8 cellular contexts compared by ENCODE assay signal in the genomic region with DNA sequence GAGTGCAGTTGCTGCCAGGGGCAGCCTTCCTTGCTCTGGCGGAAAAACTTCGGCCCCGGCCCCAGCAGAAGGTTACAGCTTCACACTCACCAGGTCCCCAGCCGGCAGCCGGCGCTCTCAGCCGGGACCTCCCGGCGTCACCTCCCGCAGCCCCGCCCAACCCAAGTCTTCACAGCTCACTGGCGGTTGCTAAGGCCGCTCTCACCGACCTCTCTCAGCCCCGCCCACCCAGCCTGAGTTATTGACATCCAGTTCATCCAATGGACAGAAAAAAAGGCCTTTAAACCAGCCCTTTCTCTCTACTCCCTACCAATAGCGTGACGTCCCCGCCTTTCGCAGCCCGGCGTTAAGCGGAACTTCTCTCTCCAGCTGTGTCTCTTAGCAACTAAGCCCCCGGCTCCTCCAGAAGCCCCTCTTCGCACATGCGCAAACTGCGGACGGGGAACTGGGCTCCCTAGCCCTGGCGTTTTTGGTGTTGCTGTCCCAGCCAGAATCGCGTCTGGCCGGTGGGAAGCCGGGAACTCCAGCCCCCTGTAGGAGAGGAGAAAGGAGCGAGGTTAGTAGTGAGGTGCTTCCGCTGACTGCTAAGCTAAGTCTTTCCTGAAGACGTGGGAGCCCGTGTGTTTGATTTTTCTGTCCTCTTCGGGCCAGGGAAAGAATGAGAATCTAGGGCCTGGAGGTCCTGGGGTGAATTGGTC. TPM values are rescaled to one million over a fixed set of nuclear protein-coding genes. Genes with fewer than 3 reads are reported as not detected.
A peak's percentile ranks its signal among the peaks of the same experiment; 100 is the strongest.
DNase-seq lines count a peak whose midpoint lies in the region; ATAC-seq and TF ChIP-seq lines count a peak whose summit lies in the region.

A gene (plus strand): TSS at position 376 of the 698 bp plus-strand sequence. CDS start 9,189 bp downstream, outside the sequence.

- WGBS in SK-N-SH (ENCODE audit: low lambda C conversion rate): 2% methylated on average over 21 of the region's 37 CpGs
- 0% methylated on average over 37 of the region's 37 CpGs for WGBS in suprapubic skin

- POLR2A ChIA-PET in SK-N-SH (lab: Yijun Ruan, JAX): interaction anchor here (1.6 kb wide), 1 partner anchor 190 kb away, joined by 5 read pairs; a partner anchor contains a TSS

- H3K27ac ChIP-seq in SK-N-SH (ENCODE audit: low read depth in 2 of 2, low read length in 1 of 2): peak within 1 kb of the TSS; percentile 77 to 94
- H3K27ac ChIP-seq in suprapubic skin: peak within 1 kb of the TSS; percentile 90

- peak; percentile 56 for TF ChIP-seq CTCF in GM10266 (IDR thresholded peaks at IDR 0.05; ENCODE audit: control insufficient read depth, insufficient read depth, low read depth, missing control alignments)
- peak; percentile 58 for TF ChIP-seq CTCF in SK-N-SH (IDR thresholded peaks at IDR 0.05)
- peak in 1 of 2 donors; percentile 28 for TF ChIP-seq CTCF in suprapubic skin (IDR thresholded peaks at IDR 0.05)

- ATAC-seq in HG02623 (IDR thresholded peaks at IDR 0.05; ENCODE audit: unreplicated experiment): peak; percentile 99
- peak; percentile 98 to 99 for ATAC-seq in activated naive CD4-positive, alpha-beta T cell treated with anti-CD3 and anti-CD28 coated beads, Interleukin-2, amount 50 U/mL, for 72 hours

- H3K4me3 ChIP-seq in SK-N-SH (ENCODE audit: low read depth in 2 of 2, low read length in 1 of 2) (peak within 1 kb of the TSS; percentile 70 to 88), suprapubic skin (peak within 1 kb of the TSS; percentile 62)

- TF ChIP-seq EP300 in SK-N-SH (IDR thresholded peaks at IDR 0.05; ENCODE audit: borderline replicate concordance in 1 of 2, low read depth in 1 of 2, low read length in 1 of 2) (no peak), suprapubic skin (IDR thresholded peaks at IDR 0.05) (no peak)

- H3K36me3 ChIP-seq in SK-N-SH (replicated peaks in 1 of 2; ENCODE audit: control insufficient read depth in 1 of 2, insufficient read depth in 2 of 2, low read length in 1 of 2): peaks cover 0 to under 1% of the 10 kb centered on the region in 2 experiments
- H3K36me3 ChIP-seq in suprapubic skin: no peaks in the 10 kb centered on the region

- CTCF ChIA-PET in SK-N-SH (lab: Yijun Ruan, JAX): interaction anchor here (0.7 to 3.0 kb wide), 8 partner anchors 12 to 182 kb away, joined by 3 to 13 read pairs (median 6); no protein-coding TSS in a partner anchor

- H3K9me3 ChIP-seq in SK-N-SH (no peaks in the 10 kb centered on the region), suprapubic skin (no peaks in the 10 kb centered on the region)

- peaks cover 5% of the 10 kb centered on the region for H3F3A ChIP-seq in SK-N-SH (replicated peaks; ENCODE audit: insufficient read depth)

- no peaks in the 10 kb centered on the region for H3K9me3 Mint-ChIP-seq in activated naive CD4-positive, alpha-beta T cell treated with anti-CD3 and anti-CD28 coated beads, Interleukin-2, amount 50 U/mL, for 72 hours

- H3K4me1 ChIP-seq in SK-N-SH (ENCODE audit: control insufficient read depth in 1 of 2, insufficient read depth in 2 of 2, low read depth in 1 of 2, low read length in 1 of 2) (peaks cover 0 to 8% of the 10 kb centered on the region in 2 experiments; a peak in 3 of 4 replicates), suprapubic skin (peaks cover 14% of the 10 kb centered on the region)

- H4K20me1 ChIP-seq in SK-N-SH (ENCODE audit: insufficient read depth): no peaks in the 10 kb centered on the region

- H3K27ac Mint-ChIP-seq in activated naive CD4-positive, alpha-beta T cell treated with anti-CD3 and anti-CD28 coated beads, Interleukin-2, amount 50 U/mL, for 72 hours: peak within 1 kb of the TSS; percentile 86 to 98

- peak within 1 kb of the TSS; percentile 84 for H2AFZ ChIP-seq in SK-N-SH (ENCODE audit: low read depth)

- no peaks in the 10 kb centered on the region for H3K9me2 ChIP-seq in SK-N-SH

- TF ChIP-seq RAD21 in SK-N-SH (IDR thresholded peaks at IDR 0.05; ENCODE audit: low read length): peak; percentile 51

- H3K4me2 ChIP-seq in SK-N-SH: peak within 1 kb of the TSS; percentile 87

- DNase-seq in GM10266 (ENCODE audit: extremely low spot score): peak; percentile 93
- DNase-seq in NCI-H1092 (lab: John Stamatoyannopoulos, UW): peak; percentile 99
- peak; percentile 95 for DNase-seq in SK-N-SH
- peak; percentile 97 to 99 for DNase-seq in activated naive CD4-positive, alpha-beta T cell treated with anti-CD3 and anti-CD28 coated beads, Interleukin-2, amount 50 U/mL, for 72 hours (ENCODE audit: low spot score in 2 of 2)
- DNase-seq in glomerular endothelial cell (ENCODE audit: extremely low read depth, low read depth, low spot score): peak; percentile 99
- peak; percentile 74 to 100 (median 98) for DNase-seq in nucleus accumbens (lab: John Stamatoyannopoulos, UW)
- DNase-seq in suprapubic skin (ENCODE audit: low spot score in 2 of 2): peak; percentile 99

- no peak for TF ChIP-seq POLR2A in suprapubic skin (IDR thresholded peaks at IDR 0.05)

- H3K79me2 ChIP-seq in SK-N-SH (ENCODE audit: insufficient read depth): peaks cover 24% of the 10 kb centered on the region

- H3K9ac ChIP-seq in SK-N-SH: peak within 1 kb of the TSS; percentile 86

- H3K27me3 ChIP-seq in SK-N-SH (ENCODE audit: insufficient read depth) (no peaks in the 10 kb centered on the region), suprapubic skin (no peaks in the 10 kb centered on the region)

- peaks cover 0 to 8% of the 10 kb centered on the region in 2 donors for H3K36me3 Mint-ChIP-seq in activated naive CD4-positive, alpha-beta T cell treated with anti-CD3 and anti-CD28 coated beads, Interleukin-2, amount 50 U/mL, for 72 hours

TF ChIP-seq in SK-N-SH, 30 proteins besides CTCF, POLR2A, EP300 and RAD21 (continues in another document):
- TF ChIP-seq EZH2phosphoT487 (IDR thresholded peaks at IDR 0.05; ENCODE audit: borderline replicate concordance, low read depth) (no peak), GABPA (IDR thresholded peaks at IDR 0.05; ENCODE audit: low read depth) (peak; percentile 61), POLR2AphosphoS5 (IDR thresholded peaks at IDR 0.05; ENCODE audit: low read depth, low read length) (peak; percentile 56; the same call in 1 of the 2 replicates), SMC3 (IDR thresholded peaks at IDR 0.05; ENCODE audit: low read depth, low read length) (peak; percentile 47), FOXM1 (IDR thresholded peaks at IDR 0.05; ENCODE audit: low read depth) (no peak), RXRA (IDR thresholded peaks at IDR 0.05; ENCODE audit: borderline replicate concordance, low read depth) (no peak), TAF1 (IDR thresholded peaks at IDR 0.05; ENCODE audit: borderline replicate concordance, low read depth, low read length) (peak; percentile 51; the same call in 1 of the 2 replicates), RCOR1 (IDR thresholded peaks at IDR 0.05; ENCODE audit: low read length) (no peak), ELF1 (IDR thresholded peaks at IDR 0.05) (peak; percentile 43), FOXJ3 (CRISPR knock-in tag; IDR thresholded peaks at IDR 0.05) (no peak), GATA2 (CRISPR knock-in tag; IDR thresholded peaks at IDR 0.05) (no peak), RFX5 (IDR thresholded peaks at IDR 0.05; ENCODE audit: low read length) (peak; percentile 95), FOSL2 (IDR thresholded peaks at IDR 0.05; ENCODE audit: borderline replicate concordance, low read depth) (no peak), TEAD4 (IDR thresholded peaks at IDR 0.05; ENCODE audit: borderline replicate concordance, insufficient read depth) (no peak), CHD2 (IDR thresholded peaks at IDR 0.05; ENCODE audit: low read length, partially characterized antibody) (peak; percentile 75)
- TF ChIP-seq, protein P1, sequence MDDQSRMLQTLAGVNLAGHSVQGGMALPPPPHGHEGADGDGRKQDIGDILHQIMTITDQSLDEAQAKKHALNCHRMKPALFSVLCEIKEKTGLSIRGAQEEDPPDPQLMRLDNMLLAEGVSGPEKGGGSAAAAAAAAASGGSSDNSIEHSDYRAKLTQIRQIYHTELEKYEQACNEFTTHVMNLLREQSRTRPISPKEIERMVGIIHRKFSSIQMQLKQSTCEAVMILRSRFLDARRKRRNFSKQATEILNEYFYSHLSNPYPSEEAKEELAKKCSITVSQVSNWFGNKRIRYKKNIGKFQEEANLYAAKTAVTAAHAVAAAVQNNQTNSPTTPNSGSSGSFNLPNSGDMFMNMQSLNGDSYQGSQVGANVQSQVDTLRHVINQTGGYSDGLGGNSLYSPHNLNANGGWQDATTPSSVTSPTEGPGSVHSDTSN (IDR thresholded peaks at IDR 0.05): peak; percentile 99
- TF ChIP-seq, protein P2, sequence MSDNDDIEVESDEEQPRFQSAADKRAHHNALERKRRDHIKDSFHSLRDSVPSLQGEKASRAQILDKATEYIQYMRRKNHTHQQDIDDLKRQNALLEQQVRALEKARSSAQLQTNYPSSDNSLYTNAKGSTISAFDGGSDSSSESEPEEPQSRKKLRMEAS (IDR thresholded peaks at IDR 0.05; ENCODE audit: low read depth): 0 out of 2 replicates have a peak, but pooled peaks have one; percentile 44
- TF ChIP-seq, protein P3, sequence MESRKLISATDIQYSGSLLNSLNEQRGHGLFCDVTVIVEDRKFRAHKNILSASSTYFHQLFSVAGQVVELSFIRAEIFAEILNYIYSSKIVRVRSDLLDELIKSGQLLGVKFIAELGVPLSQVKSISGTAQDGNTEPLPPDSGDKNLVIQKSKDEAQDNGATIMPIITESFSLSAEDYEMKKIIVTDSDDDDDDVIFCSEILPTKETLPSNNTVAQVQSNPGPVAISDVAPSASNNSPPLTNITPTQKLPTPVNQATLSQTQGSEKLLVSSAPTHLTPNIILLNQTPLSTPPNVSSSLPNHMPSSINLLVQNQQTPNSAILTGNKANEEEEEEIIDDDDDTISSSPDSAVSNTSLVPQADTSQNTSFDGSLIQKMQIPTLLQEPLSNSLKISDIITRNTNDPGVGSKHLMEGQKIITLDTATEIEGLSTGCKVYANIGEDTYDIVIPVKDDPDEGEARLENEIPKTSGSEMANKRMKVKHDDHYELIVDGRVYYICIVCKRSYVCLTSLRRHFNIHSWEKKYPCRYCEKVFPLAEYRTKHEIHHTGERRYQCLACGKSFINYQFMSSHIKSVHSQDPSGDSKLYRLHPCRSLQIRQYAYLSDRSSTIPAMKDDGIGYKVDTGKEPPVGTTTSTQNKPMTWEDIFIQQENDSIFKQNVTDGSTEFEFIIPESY (IDR thresholded peaks at IDR 0.05; ENCODE audit: borderline replicate concordance, low read depth): no peak

RNA-seq across cellular contexts. Expression of the gene that starts here (rescaled TPM):
- polyA plus RNA-seq in SK-N-SH (2012; rRNA removed): 1.5 and 2.1 TPM in 2 replicates
- 2.4 and 2.6 TPM in 2 replicates for polyA plus RNA-seq in SK-N-SH (2012; cell fraction: cytosol; rRNA removed)
- polyA plus RNA-seq in SK-N-SH (2012; cell fraction: nucleus; rRNA removed): 0.62 and 1.2 TPM in 2 replicates
- total RNA-seq in activated naive CD4-positive, alpha-beta T cell treated with anti-CD3 and anti-CD28 coated beads, Interleukin-2, amount 50 U/mL, for 72 hours: 1 to 10 TPM in 1 of 2 donors, under 1 TPM in 1; 0.96 to 5.8 TPM
- 2.5 TPM in 2 replicates for total RNA-seq in glomerular endothelial cell
- 1 to 10 TPM in 1 of 4 donors, under 1 TPM in 3; 0.70 to 1.9 (median 0.92) TPM for total RNA-seq in suprapubic skin

Comparison
In these comparisons a context has a peak if more than half of its experiments do, and no peak if none do; other contexts are left out.
1. Peak in every context shown above with its lines: DNase-seq, ATAC-seq, H3K4me3 ChIP-seq and H3K27ac ChIP-seq.